Comparison of ENCODE assay signal across 19 cellular contexts in the genomic region with DNA sequence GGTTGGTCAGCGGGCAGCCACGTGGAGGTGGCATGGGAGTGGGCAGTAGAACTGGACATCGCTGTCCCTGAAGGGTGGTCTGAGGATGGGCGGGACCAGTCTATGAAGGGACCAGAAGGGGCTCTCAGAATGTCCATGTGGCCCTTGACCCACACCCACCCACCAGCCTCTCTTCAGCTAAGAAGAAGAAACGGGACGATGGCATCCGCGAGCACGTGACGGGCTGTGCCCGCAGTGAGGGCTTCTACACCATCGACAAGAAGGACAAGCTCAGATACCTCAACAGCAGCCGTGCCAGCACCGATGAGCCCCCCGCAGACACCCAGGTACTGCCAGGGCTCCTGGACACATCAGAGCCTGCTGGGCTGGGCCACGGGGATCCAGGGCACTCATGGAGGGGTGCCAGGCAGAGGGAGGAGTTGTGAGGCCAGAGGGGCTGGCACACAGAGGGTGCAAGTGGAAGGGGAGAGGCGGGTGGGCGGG. TPM values are rescaled to one million over a fixed set of nuclear protein-coding genes. Genes with fewer than 3 reads are reported as not detected.
DNase-seq lines count a peak whose midpoint lies in the region; ATAC-seq and TF ChIP-seq lines count a peak whose summit lies in the region.
"Had no signal": no experiment of that assay in that cellular context is flagged by ENCODE, and none has a peak within 500 bp of the region (broad histone marks: within the 10 kb centered on the region; RNA-seq: fewer than 3 reads in every experiment).

No MANE protein-coding gene starts in this region.

- H3K9me3 ChIP-seq in Panc1 (ENCODE audit: control insufficient read depth, insufficient read depth, low read depth, low read length) (no peaks in the 10 kb centered on the region), transverse colon (no peaks in the 10 kb centered on the region)

- ATAC-seq in Panc1 (0 out of 2 replicates have a peak, but pooled peaks have one; percentile 13), left colon (peak; percentile 12)
- ATAC-seq: CD8-positive, alpha-beta T cell had no signal

- peak overlapping the region; percentile 52 for H3K27ac Mint-ChIP-seq in activated T-cell treated with anti-CD3 and anti-CD28 coated beads, Interleukin-2, amount 50 U/mL, for 24 hours

- H3K27me3 ChIP-seq in Panc1 (ENCODE audit: control insufficient read depth, insufficient read depth, low read length) = no peaks in the 10 kb centered on the region
- H3K27me3 ChIP-seq in transverse colon = no peaks in the 10 kb centered on the region

- peak; percentile 12 for TF ChIP-seq POLR2A in transverse colon (IDR thresholded peaks at IDR 0.05)

- H3K36me3 ChIP-seq in Panc1 (ENCODE audit: control insufficient read depth, insufficient read depth, low read length) = no peaks in the 10 kb centered on the region; the same call in none of the 2 replicates
- H3K36me3 ChIP-seq in transverse colon = peaks cover 0 to 63% (median 27%) of the 10 kb centered on the region in 4 donors

- POLR2A ChIA-PET in Panc1 (lab: Charles Lee) = no interaction called here

- in situ Hi-C loops in Panc1 (cut with HindIII; ENCODE audit: low pct_unique_long_range_greater_than_20kb, low sequenced_read_pairs) (no loop called here), transverse colon (cut with MboI; ENCODE audit: low pct_ligation_motif_present in 1 of 4, low pct_unique_long_range_greater_than_20kb in 1 of 4, low sequenced_read_pairs in 3 of 4) (no loop called here)

- 87 to 88% methylated on average over 9 to 18 of the region's 18 CpGs for WGBS in transverse colon (ENCODE audit: low coverage in 1 of 2), 2 donors

- peaks cover 84% of the 10 kb centered on the region for H3K36me3 Mint-ChIP-seq in activated T-cell treated with anti-CD3 and anti-CD28 coated beads, Interleukin-2, amount 50 U/mL, for 24 hours (ENCODE audit: low read depth)

- H3K4me1 Mint-ChIP-seq in activated T-cell treated with anti-CD3 and anti-CD28 coated beads, Interleukin-2, amount 50 U/mL, for 24 hours (ENCODE audit: low read depth) = no peaks in the 10 kb centered on the region

- intact Hi-C loops in Panc1 (cut with micrococcal nuclease; ENCODE audit: unreplicated experiment) (no loop called here), left colon (cut with DNase I, micrococcal nuclease) (no loop called here), transverse colon (cut with DNase I; ENCODE audit: low total_unique reads) (no loop called here)

- CTCF ChIA-PET in Panc1 (lab: Charles Lee) = interaction anchor here (1.2 kb wide), 1 partner anchor 13 kb away, joined by 4 read pairs; no protein-coding TSS in a partner anchor

- no peak overlapping the region for H3K27ac ChIP-seq in Panc1 (ENCODE audit: low read length)
- H3K27ac ChIP-seq in transverse colon = no peak overlapping the region
- H3K27ac ChIP-seq: HL-60, PC-9 had no signal

- no TSS peak for BruUV-seq in Panc1 (replicated peaks; lab: Mats Ljungman, UMichigan)

- H3K4me3 Mint-ChIP-seq in activated T-cell treated with anti-CD3 and anti-CD28 coated beads, Interleukin-2, amount 50 U/mL, for 24 hours = no peak overlapping the region
- H3K4me3 Mint-ChIP-seq: CD8-positive, alpha-beta T cell had no signal

- no peak for TF ChIP-seq EP300 in transverse colon (IDR thresholded peaks at IDR 0.05; ENCODE audit: low read depth)

- H3K4me3 ChIP-seq in Panc1 (ENCODE audit: low read depth in 2 of 2, low read length in 2 of 2) (no peak overlapping the region), transverse colon (no peak overlapping the region)
- H3K4me3 ChIP-seq: PC-9 had no signal

- H3K4me1 ChIP-seq in Panc1 (ENCODE audit: control insufficient read depth, insufficient read depth, low read length) = no peaks in the 10 kb centered on the region
- no peaks in the 10 kb centered on the region for H3K4me1 ChIP-seq in transverse colon

- no peaks in the 10 kb centered on the region for H3K27me3 Mint-ChIP-seq in activated T-cell treated with anti-CD3 and anti-CD28 coated beads, Interleukin-2, amount 50 U/mL, for 24 hours

- no peak for TF ChIP-seq CTCF in Panc1 (IDR thresholded peaks at IDR 0.05)
- TF ChIP-seq CTCF in transverse colon (IDR thresholded peaks at IDR 0.05) = no peak

- no peak for DNase-seq in activated T-cell treated with anti-CD3 and anti-CD28 coated beads, Interleukin-2, amount 50 U/mL, for 24 hours
- no peak for DNase-seq in activated T-cell treated with anti-CD3 and anti-CD28 coated beads, Interleukin-2, amount 50 U/mL, for 1 hour
- DNase-seq in Panc1 (ENCODE audit: low read depth, low spot score) (no peak), left colon (no peak), transverse colon (no peak), occipital lobe (lab: John Stamatoyannopoulos, UW) (no peak), DMS114 treated with DMSO at 0.1 percent for 48 hours (lab: John Stamatoyannopoulos, UW; ENCODE audit: unreplicated experiment) (no peak), NCI-H2227 (lab: John Stamatoyannopoulos, UW; ENCODE audit: unreplicated experiment) (no peak)
- DNase-seq: 8988T; CD8-positive, alpha-beta T cell; DMS79 treated with DMSO at 0.1 percent for 48 hours; HCEC 1CT; NCI-H1930; NCI-H446 treated with DMSO at 0.1 percent for 48 hours; NCI-H748 treated with DMSO at 0.1 percent for 48 hours; PC-9; SHP77 had no signal

- no peaks in the 10 kb centered on the region for H3K9me3 Mint-ChIP-seq in activated T-cell treated with anti-CD3 and anti-CD28 coated beads, Interleukin-2, amount 50 U/mL, for 24 hours
- H3K9me3 Mint-ChIP-seq: CD8-positive, alpha-beta T cell had no signal

RNA-seq across cellular contexts. Expression of a gene that starts 21.3 kb away (rescaled TPM):
- 31.2 TPM for total RNA-seq in Panc1 (2021; ENCODE audit: unreplicated experiment)
- 24.0 TPM for polyA plus RNA-seq in Panc1 (2012; ENCODE audit: insufficient read length)
- total RNA-seq in left colon = 10 to 100 TPM; 24.6 to 27.5 TPM
- total RNA-seq in transverse colon = 10 to 100 TPM; 13.4 to 39.6 (median 15.2) TPM
- 2.3 TPM for total RNA-seq in occipital lobe

RNA-seq across cellular contexts. Expression of a gene that starts 31.6 kb away (rescaled TPM):
- total RNA-seq in Panc1 (2021; ENCODE audit: unreplicated experiment) (71.8 TPM), left colon (100 to 1,000 TPM in 1 of 2 donors, 10 to 100 TPM in 1; 60.3 to 148 TPM), transverse colon (100 to 1,000 TPM in 3 of 4 donors, 10 to 100 TPM in 1; 14.9 to 251 (median 150) TPM), occipital lobe (14.5 TPM)
- 81.8 TPM for polyA plus RNA-seq in Panc1 (2012; ENCODE audit: insufficient read length)

RNA-seq across cellular contexts. Expression of a gene that starts 33.6 kb away (rescaled TPM):
- total RNA-seq in Panc1 (2021; ENCODE audit: unreplicated experiment) = 0.51 TPM
- polyA plus RNA-seq in Panc1 (2012; ENCODE audit: insufficient read length) = 0.57 TPM
- total RNA-seq in left colon = under 1 TPM in 1 of 2 donors, not detected in 1; 0.42 TPM
- total RNA-seq in transverse colon = under 1 TPM in 1 of 4 donors, not detected in 3; 0.41 TPM
- not detected for total RNA-seq in occipital lobe
- total RNA-seq: CD8-positive, alpha-beta T cell had no signal
- polyA plus RNA-seq: BJ had no signal
